In genomic region chr7:94877731-94878670, GRCh38 we compare ENCODE assay signal across 17 cellular contexts. TPM values are rescaled to one million over a fixed set of nuclear protein-coding genes. Genes with fewer than 3 reads are reported as not detected.
DNase-seq lines count a peak whose midpoint lies in the region; FAIRE-seq and TF ChIP-seq lines count a peak whose summit lies in the region.
"Had no signal": no experiment of that assay in that cellular context is flagged by ENCODE, and none has a peak within 500 bp of the region (broad histone marks: within the 10 kb centered on the region; RNA-seq: fewer than 3 reads in every experiment).

No MANE protein-coding gene starts in this region.

- no peak overlapping the region for H3K4ac ChIP-seq in H1 (replicated peaks; ENCODE audit: insufficient read length, low read depth, low read length)

- H3K27ac Mint-ChIP-seq in Calu3 (ENCODE audit: unreplicated experiment): peak overlapping the region; percentile 50
- H3K27ac Mint-ChIP-seq in neural progenitor cell: no peak overlapping the region

- no peak overlapping the region for H2BK12ac ChIP-seq in H1 (ENCODE audit: low read depth, low read length)

- no peak overlapping the region for H3K27ac ChIP-seq in HEK293 (ENCODE audit: extremely low read depth, low read depth, low read length)
- no peak overlapping the region for H3K27ac ChIP-seq in H1 (ENCODE audit: low read depth, low read length)
- H3K27ac ChIP-seq in neural progenitor cell: no peak overlapping the region
- no peak overlapping the region for H3K27ac ChIP-seq in osteoblast (ENCODE audit: low read depth, low read length)
- H3K27ac ChIP-seq: Peyer's patch had no signal

- no peak overlapping the region for H4K5ac ChIP-seq in H1 (ENCODE audit: insufficient read length, low read depth, low read length)

- no peak overlapping the region for H3K4me3 ChIP-seq in HEK293 (ENCODE audit: low read depth, low read length)
- H3K4me3 ChIP-seq in H1 (ENCODE audit: extremely low read depth in 1 of 4, insufficient read depth in 2 of 4, low read depth in 3 of 4, low read length in 4 of 4): no peak overlapping the region
- H3K4me3 ChIP-seq in neural progenitor cell: no peak overlapping the region
- H3K4me3 ChIP-seq in osteoblast (ENCODE audit: insufficient read depth, low read length): no peak overlapping the region
- H3K4me3 ChIP-seq: Peyer's patch had no signal

- no peak overlapping the region for H3K56ac ChIP-seq in H1 (replicated peaks; ENCODE audit: insufficient read length, low read depth, low read length)

- peaks cover 4% of the 10 kb centered on the region for H3K36me3 Mint-ChIP-seq in Calu3 (ENCODE audit: insufficient read depth, unreplicated experiment)
- no peaks in the 10 kb centered on the region for H3K36me3 Mint-ChIP-seq in neural progenitor cell

- H2BK5ac ChIP-seq in H1 (ENCODE audit: low read depth, low read length): no peak overlapping the region

- DNase-seq in Calu3: peak; percentile 12
- DNase-seq in H1 (ENCODE audit: low read depth in 1 of 2, low spot score in 2 of 2): no peak
- no peak for DNase-seq in neural progenitor cell (ENCODE audit: low spot score)
- no peak for DNase-seq in stimulated activated CD4-positive, alpha-beta T cell treated with anti-CD3 and anti-CD28 coated beads, Interleukin-2, amount 100 ng/mL, for 24 hours
- DNase-seq in osteoblast (ENCODE audit: insufficient read length, low spot score, missing footprints): no peak
- DNase-seq in HuH-7 (ENCODE audit: low spot score): no peak
- DNase-seq: C1 segment of cervical spinal cord, DMS 273 treated with DMSO at 0.1 percent for 48 hours, H7, NCI-H1105 treated with DMSO at 0.1 percent for 48 hours, NCI-H1694 treated with DMSO at 0.1 percent for 48 hours, NCI-H226, NCI-H524 treated with DMSO at 0.1 percent for 48 hours, Peyer's patch, Right ventricle myocardium superior had no signal

- H3F3A ChIP-seq in neural progenitor cell (ENCODE audit: low read depth): no peaks in the 10 kb centered on the region

- H3K9ac ChIP-seq in H1 (replicated peaks in 1 of 4; ENCODE audit: extremely low read depth in 1 of 4, low read depth in 3 of 4, low read length in 3 of 4): no peak overlapping the region
- H3K9ac ChIP-seq in neural progenitor cell: no peak overlapping the region

- no peaks in the 10 kb centered on the region for H3K23me2 ChIP-seq in H1 (ENCODE audit: low read depth, low read length)

- WGBS in H1 (ENCODE audit: extremely low coverage in 1 of 2, insufficient coverage in 1 of 2, insufficient read length in 1 of 2, insufficient replicate concordance in 2 of 2, low coverage in 1 of 2, low lambda C conversion rate in 2 of 2, missing lambda C conversion rate in 1 of 2), 2 experiments: 89% methylated on average over 10 of the region's 11 CpGs; no CpG with 5 or more reads in 1 of the 2 experiments

- H3K9me3 ChIP-seq in HEK293 (ENCODE audit: control insufficient read depth, insufficient read depth, low read depth, low read length): no peaks in the 10 kb centered on the region
- H3K9me3 ChIP-seq in H1 (ENCODE audit: insufficient read depth in 2 of 2, low read depth in 1 of 2, low read length in 1 of 2): no peaks in the 10 kb centered on the region
- H3K9me3 ChIP-seq in neural progenitor cell (ENCODE audit: low read depth): no peaks in the 10 kb centered on the region
- peaks cover 7% of the 10 kb centered on the region for H3K9me3 ChIP-seq in osteoblast (ENCODE audit: low read depth, low read length)

- FAIRE-seq in H1 (lab: Jason Lieb, UNC): no peak
- FAIRE-seq: HTR-8/SVneo had no signal

- peaks cover 10% of the 10 kb centered on the region for H3K9me3 Mint-ChIP-seq in Calu3 (ENCODE audit: low read depth, unreplicated experiment)
- peaks cover 15% of the 10 kb centered on the region for H3K9me3 Mint-ChIP-seq in neural progenitor cell

- H3K79me2 ChIP-seq in H1 (ENCODE audit: control insufficient read depth in 1 of 2, insufficient read depth in 2 of 2, low read length in 2 of 2) (no peaks in the 10 kb centered on the region), neural progenitor cell (ENCODE audit: low read depth) (no peaks in the 10 kb centered on the region), osteoblast (ENCODE audit: insufficient read depth, low read length) (no peaks in the 10 kb centered on the region)

- no peak overlapping the region for H4K91ac ChIP-seq in H1 (replicated peaks; ENCODE audit: insufficient read length, low read length)

- no peak overlapping the region for H4K8ac ChIP-seq in H1 (ENCODE audit: extremely low read depth, insufficient read depth, low read length)

- H3K27me3 ChIP-seq in H1 (replicated peaks in 1 of 4; ENCODE audit: control insufficient read depth in 3 of 4, extremely low read depth in 1 of 4, insufficient read depth in 3 of 4, low read length in 3 of 4) (no peaks in the 10 kb centered on the region), neural progenitor cell (no peaks in the 10 kb centered on the region), osteoblast (ENCODE audit: insufficient read depth, low read length) (no peaks in the 10 kb centered on the region)
- H3K27me3 ChIP-seq: Peyer's patch had no signal

- TF ChIP-seq RAD21 in H1 (IDR thresholded peaks at IDR 0.05 in 1 of 2, conservative IDR thresholded peaks at IDR 0.05 in 1 of 2; ENCODE audit: low read depth in 2 of 2, low read length in 2 of 2): no peak

- no peak overlapping the region for H3K4me2 ChIP-seq in H1 (ENCODE audit: insufficient read depth in 1 of 2, low read depth in 2 of 2, low read length in 2 of 2)
- H3K4me2 ChIP-seq in neural progenitor cell: no peak overlapping the region
- H3K4me2 ChIP-seq in osteoblast (ENCODE audit: insufficient read depth, low read length): no peak overlapping the region

- H2AFZ ChIP-seq in H1 (ENCODE audit: low read length): peak overlapping the region; percentile 90; the same call in 1 of the 2 replicates
- peak overlapping the region; percentile 26 for H2AFZ ChIP-seq in neural progenitor cell (replicated peaks)
- no peak overlapping the region for H2AFZ ChIP-seq in osteoblast (ENCODE audit: low read length)

- H3K4me3 Mint-ChIP-seq in Calu3 (ENCODE audit: low read depth, unreplicated experiment) (no peak overlapping the region), neural progenitor cell (no peak overlapping the region)

- no peaks in the 10 kb centered on the region for H3K79me1 ChIP-seq in H1 (ENCODE audit: low read depth, low read length)

- H2BK120ac ChIP-seq in H1 (replicated peaks; ENCODE audit: low read depth, low read length): no peak overlapping the region

- no peak overlapping the region for H3K23ac ChIP-seq in H1 (ENCODE audit: insufficient read length)

- H3K4me1 ChIP-seq in HEK293 (ENCODE audit: control insufficient read depth, insufficient read depth, low read length): no peaks in the 10 kb centered on the region
- H3K4me1 ChIP-seq in H1 (replicated peaks in 1 of 4; ENCODE audit: control insufficient read depth in 3 of 4, insufficient read depth in 4 of 4, low read length in 3 of 4): peaks cover 0 to 8% (median 7%) of the 10 kb centered on the region in 4 experiments; a peak in 5 of 7 replicates
- peaks cover 9% of the 10 kb centered on the region for H3K4me1 ChIP-seq in neural progenitor cell
- H3K4me1 ChIP-seq in osteoblast (ENCODE audit: insufficient read depth, low read length): no peaks in the 10 kb centered on the region
- H3K4me1 ChIP-seq: Peyer's patch had no signal

- H3K4me1 Mint-ChIP-seq in Calu3 (ENCODE audit: low read depth, unreplicated experiment): no peaks in the 10 kb centered on the region
- H3K4me1 Mint-ChIP-seq in neural progenitor cell: no peaks in the 10 kb centered on the region

- no peak overlapping the region for H2BK15ac ChIP-seq in H1 (ENCODE audit: low read length)

- no TSS peak for BruUV-seq in Calu3 (replicated peaks; lab: Mats Ljungman, UMichigan)

- TF ChIP-seq CTCF in Calu3 (IDR thresholded peaks at IDR 0.05; ENCODE audit: unreplicated experiment) (no peak), HEK293 (tag by site-specific recombination; IDR thresholded peaks at IDR 0.05) (no peak), H1 (IDR thresholded peaks at IDR 0.05; ENCODE audit: control extremely low read depth in 1 of 3, insufficient read depth in 1 of 3, low read depth in 1 of 3, low read length in 3 of 3) (no peak), neural progenitor cell (IDR thresholded peaks at IDR 0.05) (no peak), osteoblast (IDR thresholded peaks at IDR 0.05; ENCODE audit: extremely low read depth, low read depth, low read length) (no peak)

- TF ChIP-seq POLR2A in H1 (IDR thresholded peaks at IDR 0.05; ENCODE audit: control extremely low read depth in 1 of 2, low read depth in 2 of 2, low read length in 2 of 2): no peak

- no peak overlapping the region for H2BK20ac ChIP-seq in H1 (ENCODE audit: low read length)

- H3K27me3 Mint-ChIP-seq in Calu3 (ENCODE audit: unreplicated experiment) (no peaks in the 10 kb centered on the region), neural progenitor cell (ENCODE audit: insufficient read depth, low read depth) (no peaks in the 10 kb centered on the region)

- H3K36me3 ChIP-seq in HEK293 (ENCODE audit: control insufficient read depth in 2 of 2, insufficient read depth in 1 of 2, low read length in 2 of 2): no peaks in the 10 kb centered on the region
- no peaks in the 10 kb centered on the region for H3K36me3 ChIP-seq in H1 (ENCODE audit: control insufficient read depth in 2 of 4, insufficient read depth in 4 of 4, low read length in 3 of 4)
- H3K36me3 ChIP-seq in neural progenitor cell: no peaks in the 10 kb centered on the region
- no peaks in the 10 kb centered on the region for H3K36me3 ChIP-seq in osteoblast (ENCODE audit: insufficient read depth, low read length)
- H3K36me3 ChIP-seq: Peyer's patch had no signal

- H2AK5ac ChIP-seq in H1 (ENCODE audit: low read depth, low read length): no peak overlapping the region

- POLR2A ChIA-PET in HEK293 (lab: Yijun Ruan, JAX) (no interaction called here), H1 (lab: Charles Lee; ENCODE audit: partially characterized antibody) (no interaction called here)

- H3K18ac ChIP-seq in H1 (ENCODE audit: extremely low read depth, low read length): no peak overlapping the region

- no peak overlapping the region for H3K14ac ChIP-seq in H1 (ENCODE audit: insufficient read length)

- no peak for TF ChIP-seq EP300 in H1 (IDR thresholded peaks at IDR 0.05; ENCODE audit: borderline replicate concordance in 1 of 2, low read depth in 2 of 2, low read length in 2 of 2)

- H4K20me1 ChIP-seq in H1 (replicated peaks in 1 of 2; ENCODE audit: control insufficient read depth in 1 of 2, insufficient read depth in 2 of 2, low read length in 2 of 2) (no peaks in the 10 kb centered on the region), neural progenitor cell (ENCODE audit: low read depth) (no peaks in the 10 kb centered on the region), osteoblast (ENCODE audit: insufficient read depth, low read length) (no peaks in the 10 kb centered on the region)

- CTCF ChIA-PET in Calu3 (lab: Charles Lee): no interaction called here
- CTCF ChIA-PET in HEK293 (lab: Yijun Ruan, JAX): no interaction called here
- CTCF ChIA-PET in H1 (lab: Charles Lee; ENCODE audit: partially characterized antibody): interaction anchor here (1.1 kb wide), 1 partner anchor 11 kb away, joined by 6 read pairs; no protein-coding TSS in a partner anchor

- intact Hi-C loops in Calu3 (cut with micrococcal nuclease; ENCODE audit: unreplicated experiment): no loop called here

RNA-seq across cellular contexts. Expression of gene PPP1R9A, which starts 29.4 kb away (rescaled TPM):
- total RNA-seq in Calu3 (2022) (17.9 and 19.4 TPM in 2 replicates), neural progenitor cell (ENCODE audit: low replicate concordance) (40.7 and 45.4 TPM in 2 replicates), osteoblast (under 0.01 TPM in 2 replicates)
- total RNA-seq in H1 (2021; fragmentation: NEBNext Ultra II Directional; extraction: Animal tissue kit (Norgen Biotek cat#: 25700)): 15.5 and 20.3 TPM in 2 replicates
- 2.1 and 3.0 TPM in 2 replicates for polyA plus RNA-seq in H1 (2011; rRNA removed)
- polyA plus RNA-seq in H1 (2011; cell fraction: cytosol; rRNA removed): 3.1 TPM
- polyA plus RNA-seq in H1 (2011; cell fraction: nucleus; rRNA removed): 11.5 TPM
- polyA plus RNA-seq in H1 (2012, experiment 1 of 2): 3.7 to 8.0 TPM (median 5.6 TPM) in 4 replicates
- polyA plus RNA-seq in H1 (2012, experiment 2 of 2): 0.29 TPM
- polyA plus RNA-seq in H1 (2013, experiment 1 of 2): 5.7 TPM
- 6.1 TPM for polyA plus RNA-seq in H1 (2013, experiment 2 of 2)
- 24.4 and 34.3 TPM in 2 replicates for polyA minus RNA-seq in H1 (2011; rRNA and poly(A)+ RNA removed)
- 11.4 TPM for polyA minus RNA-seq in H1 (2011; cell fraction: cytosol; rRNA and poly(A)+ RNA removed)
- 80.4 TPM for polyA minus RNA-seq in H1 (2011; cell fraction: nucleus; rRNA and poly(A)+ RNA removed)

Comparison
In these comparisons a context has a peak if more than half of its experiments do, and no peak if none do; other contexts are left out.
1. RNA of gene PPP1R9A, which starts 29.4 kb away (total RNA-seq): 40.7 to 45.4 TPM in neural progenitor cell, 15.5 to 20.3 TPM in H1 and 17.9 to 19.4 TPM in Calu3; under 0.01 TPM in osteoblast; every median in the first group is over 10 times any median in the second.